Comparison of ENCODE assay signal across 23 cellular contexts in the genomic region with DNA sequence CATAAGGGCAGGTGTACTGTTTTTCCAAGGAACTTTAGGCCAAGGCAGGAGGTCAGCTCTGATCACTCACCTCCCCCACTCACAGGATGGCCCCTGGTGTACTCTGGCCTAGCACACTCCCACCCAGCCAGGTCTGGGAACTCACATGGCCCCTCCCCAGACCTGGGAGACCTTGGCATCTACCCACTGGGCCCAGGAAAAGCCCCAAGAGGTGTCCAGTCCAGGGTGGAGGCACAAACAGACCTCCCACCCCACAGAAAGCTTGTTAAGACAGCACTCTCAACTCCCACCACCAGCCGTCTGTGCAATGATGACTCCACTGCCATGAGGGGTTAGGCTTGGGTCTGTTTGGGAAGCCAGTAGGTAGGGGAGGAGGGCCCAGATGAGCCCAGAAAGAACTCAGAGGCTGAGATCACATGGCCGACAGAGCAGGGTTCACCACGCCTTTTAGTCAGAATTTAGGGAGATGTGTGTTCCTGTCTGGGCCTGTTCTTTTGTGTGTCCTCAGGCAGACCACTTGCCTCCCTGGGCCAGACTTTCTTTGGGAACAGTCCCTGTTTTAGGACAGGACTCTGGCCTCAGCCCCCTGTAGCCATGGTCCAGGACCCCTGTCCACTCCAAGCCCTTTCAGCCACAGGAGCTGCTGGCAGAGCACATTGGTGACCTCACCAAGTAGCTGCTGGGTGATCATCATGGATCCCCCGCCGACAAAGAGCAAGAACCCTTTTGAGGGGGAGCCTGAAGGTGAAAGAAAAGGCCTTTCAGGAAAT. TPM values are rescaled to one million over a fixed set of nuclear protein-coding genes. Genes with fewer than 3 reads are reported as not detected.
DNase-seq lines count a peak whose midpoint lies in the region; ATAC-seq lines count a peak whose summit lies in the region.
"Had no signal": no experiment of that assay in that cellular context is flagged by ENCODE, and none has a peak within 500 bp of the region (broad histone marks: within the 10 kb centered on the region; RNA-seq: fewer than 3 reads in every experiment).

No MANE protein-coding gene starts in this region.

- no peak overlapping the region for H3K18ac ChIP-seq in mesendoderm (ENCODE audit: low read length)

- H3K9me3 Mint-ChIP-seq in activated T-cell treated with anti-CD3 and anti-CD28 coated beads, Interleukin-2, amount 50 U/mL, for 24 hours = no peaks in the 10 kb centered on the region
- H3K9me3 Mint-ChIP-seq in activated T-cell treated with anti-CD3 and anti-CD28 coated beads, Interleukin-2, amount 50 U/mL, for 72 hours = no peaks in the 10 kb centered on the region
- no peaks in the 10 kb centered on the region for H3K9me3 Mint-ChIP-seq in activated T-helper 17 cell treated with anti-CD3 and anti-CD28 coated beads, Interleukin-2, amount 50 U/mL, for 72 hours
- H3K9me3 Mint-ChIP-seq in stimulated activated effector memory CD8-positive, alpha-beta T cell treated with anti-CD3 and anti-CD28 coated beads, Interleukin-12 subunit alpha, Interleukin-12 subunit beta, amount 100 ng/mL, for 72 hours = no peaks in the 10 kb centered on the region

- H3K23ac ChIP-seq in mesendoderm (ENCODE audit: low read length) = no peak overlapping the region

- H3K27me3 Mint-ChIP-seq in activated T-cell treated with anti-CD3 and anti-CD28 coated beads, Interleukin-2, amount 50 U/mL, for 24 hours = no peaks in the 10 kb centered on the region
- H3K27me3 Mint-ChIP-seq in activated T-cell treated with anti-CD3 and anti-CD28 coated beads, Interleukin-2, amount 50 U/mL, for 72 hours (ENCODE audit: low read depth) = no peaks in the 10 kb centered on the region
- H3K27me3 Mint-ChIP-seq in activated T-helper 17 cell treated with anti-CD3 and anti-CD28 coated beads, Interleukin-2, amount 50 U/mL, for 72 hours = no peaks in the 10 kb centered on the region

- H2AK5ac ChIP-seq in mesendoderm (ENCODE audit: low read length) = no peak overlapping the region

- no peaks in the 10 kb centered on the region for H3K79me1 ChIP-seq in mesendoderm (ENCODE audit: low read length)

- H2BK120ac ChIP-seq in mesendoderm (ENCODE audit: low read depth, low read length) = no peak overlapping the region

- H3K4ac ChIP-seq in mesendoderm (ENCODE audit: low read depth, low read length) = no peak overlapping the region

- ATAC-seq in activated T-cell treated with anti-CD3 and anti-CD28 coated beads, Interleukin-2, amount 50 U/mL, for 72 hours (replicated peaks in 1 of 2) = no peak
- ATAC-seq in activated T-helper 17 cell treated with anti-CD3 and anti-CD28 coated beads, Interleukin-2, amount 50 U/mL, for 72 hours (replicated peaks) = no peak
- ATAC-seq in stimulated activated effector memory CD8-positive, alpha-beta T cell treated with anti-CD3 and anti-CD28 coated beads, Interleukin-12 subunit alpha, Interleukin-12 subunit beta, amount 100 ng/mL, for 72 hours = no peak

- whole genome bisulfite sequencing in mesendoderm (ENCODE audit: extremely low coverage, insufficient coverage, low lambda C conversion rate) = no CpG with 5 or more reads among the region's 5 CpGs

- DNase-seq in activated T-cell treated with anti-CD3 and anti-CD28 coated beads, Interleukin-2, amount 50 U/mL, for 24 hours = no peak
- no peak for DNase-seq in activated T-cell treated with anti-CD3 and anti-CD28 coated beads, Interleukin-2, amount 50 U/mL, for 72 hours
- DNase-seq in mesenteric fat pad (ENCODE audit: low spot score) (peak; percentile 78), NAMALWA (ENCODE audit: low spot score) (no peak), mesendoderm (no peak), RPMI8226 (no peak)
- DNase-seq in stimulated activated effector memory CD8-positive, alpha-beta T cell treated with anti-CD3 and anti-CD28 coated beads, Interleukin-12 subunit alpha, Interleukin-12 subunit beta, amount 100 ng/mL, for 72 hours (ENCODE audit: low spot score in 2 of 2) = no peak
- DNase-seq: BE2C; DMS79; GF-D8; NCI-H1694 treated with DMSO at 0.1 percent for 48 hours; NCI-H2171; NCI-H524; small intestine; stimulated activated CD4-positive, alpha-beta T cell treated with anti-CD3 and anti-CD28 coated beads, Interleukin-2, amount 100 ng/mL, for 24 hours; WERI-Rb-1 had no signal

- H3K36me3 ChIP-seq in mesendoderm (ENCODE audit: control insufficient read depth, insufficient read depth, low read length) = no peaks in the 10 kb centered on the region
- H3K36me3 ChIP-seq: BE2C, breast epithelium, WERI-Rb-1 had no signal

- peaks cover 3% of the 10 kb centered on the region for H3K4me1 ChIP-seq in mesendoderm (ENCODE audit: control insufficient read depth, low read depth, low read length)
- H3K4me1 ChIP-seq: breast epithelium had no signal

- H3K27ac Mint-ChIP-seq in activated T-cell treated with anti-CD3 and anti-CD28 coated beads, Interleukin-2, amount 50 U/mL, for 24 hours = peak overlapping the region; percentile 16
- no peak overlapping the region for H3K27ac Mint-ChIP-seq in activated T-cell treated with anti-CD3 and anti-CD28 coated beads, Interleukin-2, amount 50 U/mL, for 72 hours
- peak overlapping the region; percentile 32 for H3K27ac Mint-ChIP-seq in activated T-helper 17 cell treated with anti-CD3 and anti-CD28 coated beads, Interleukin-2, amount 50 U/mL, for 72 hours
- H3K27ac Mint-ChIP-seq in stimulated activated effector memory CD8-positive, alpha-beta T cell treated with anti-CD3 and anti-CD28 coated beads, Interleukin-12 subunit alpha, Interleukin-12 subunit beta, amount 100 ng/mL, for 72 hours = peak overlapping the region; percentile 59

- no peak overlapping the region for H2BK5ac ChIP-seq in mesendoderm (ENCODE audit: low read length)

- no peak overlapping the region for H4K5ac ChIP-seq in mesendoderm (ENCODE audit: low read length)

- no peak overlapping the region for H2BK15ac ChIP-seq in mesendoderm (replicated peaks; ENCODE audit: low read depth)

- H3K4me3 Mint-ChIP-seq in activated T-cell treated with anti-CD3 and anti-CD28 coated beads, Interleukin-2, amount 50 U/mL, for 24 hours = no peak overlapping the region
- H3K4me3 Mint-ChIP-seq in activated T-cell treated with anti-CD3 and anti-CD28 coated beads, Interleukin-2, amount 50 U/mL, for 72 hours = no peak overlapping the region
- H3K4me3 Mint-ChIP-seq in activated T-helper 17 cell treated with anti-CD3 and anti-CD28 coated beads, Interleukin-2, amount 50 U/mL, for 72 hours = no peak overlapping the region
- no peak overlapping the region for H3K4me3 Mint-ChIP-seq in stimulated activated effector memory CD8-positive, alpha-beta T cell treated with anti-CD3 and anti-CD28 coated beads, Interleukin-12 subunit alpha, Interleukin-12 subunit beta, amount 100 ng/mL, for 72 hours

- H3K27me3 ChIP-seq in mesendoderm (ENCODE audit: insufficient read depth, low read length, poor library complexity) = no peaks in the 10 kb centered on the region
- H3K27me3 ChIP-seq: BE2C, breast epithelium had no signal

- peaks cover 21% of the 10 kb centered on the region for H3K4me1 Mint-ChIP-seq in activated T-cell treated with anti-CD3 and anti-CD28 coated beads, Interleukin-2, amount 50 U/mL, for 24 hours (ENCODE audit: low read depth)
- H3K4me1 Mint-ChIP-seq in activated T-cell treated with anti-CD3 and anti-CD28 coated beads, Interleukin-2, amount 50 U/mL, for 72 hours (ENCODE audit: low read depth) = peaks cover 44% of the 10 kb centered on the region
- peaks cover 7% of the 10 kb centered on the region for H3K4me1 Mint-ChIP-seq in activated T-helper 17 cell treated with anti-CD3 and anti-CD28 coated beads, Interleukin-2, amount 50 U/mL, for 72 hours
- peaks cover 22% of the 10 kb centered on the region for H3K4me1 Mint-ChIP-seq in stimulated activated effector memory CD8-positive, alpha-beta T cell treated with anti-CD3 and anti-CD28 coated beads, Interleukin-12 subunit alpha, Interleukin-12 subunit beta, amount 100 ng/mL, for 72 hours

- H4K8ac ChIP-seq in mesendoderm (ENCODE audit: low read depth, low read length) = no peak overlapping the region

- no peak overlapping the region for H3K9ac ChIP-seq in mesendoderm (ENCODE audit: low read length)

- H3K56ac ChIP-seq in mesendoderm (ENCODE audit: low read length) = no peak overlapping the region

- H3K4me3 ChIP-seq in mesendoderm (ENCODE audit: low read length) = no peak overlapping the region
- H3K4me3 ChIP-seq: breast epithelium, SK-N-MC had no signal

- H3K36me3 Mint-ChIP-seq in activated T-cell treated with anti-CD3 and anti-CD28 coated beads, Interleukin-2, amount 50 U/mL, for 24 hours (ENCODE audit: low read depth) = no peaks in the 10 kb centered on the region
- H3K36me3 Mint-ChIP-seq in activated T-cell treated with anti-CD3 and anti-CD28 coated beads, Interleukin-2, amount 50 U/mL, for 72 hours (ENCODE audit: insufficient read depth in 2 of 2) = no peaks in the 10 kb centered on the region
- peaks cover 5% of the 10 kb centered on the region for H3K36me3 Mint-ChIP-seq in activated T-helper 17 cell treated with anti-CD3 and anti-CD28 coated beads, Interleukin-2, amount 50 U/mL, for 72 hours (ENCODE audit: low read depth)
- H3K36me3 Mint-ChIP-seq in stimulated activated effector memory CD8-positive, alpha-beta T cell treated with anti-CD3 and anti-CD28 coated beads, Interleukin-12 subunit alpha, Interleukin-12 subunit beta, amount 100 ng/mL, for 72 hours = peaks cover 4% of the 10 kb centered on the region

- H3K27ac ChIP-seq in mesendoderm (ENCODE audit: low read depth, low read length) = no peak overlapping the region
- H3K27ac ChIP-seq: breast epithelium, SK-N-MC, WERI-Rb-1 had no signal

- no peaks in the 10 kb centered on the region for H3K79me2 ChIP-seq in mesendoderm (ENCODE audit: control insufficient read depth, insufficient read depth, low read length)

- no peak overlapping the region for H3K4me2 ChIP-seq in mesendoderm (ENCODE audit: low read length)

RNA-seq across cellular contexts. Expression of a gene that starts 12.1 kb away (rescaled TPM):
- 100 to 1,000 TPM; 106 to 133 TPM for total RNA-seq in activated T-cell treated with anti-CD3 and anti-CD28 coated beads, Interleukin-2, amount 50 U/mL, for 72 hours
- total RNA-seq in activated T-helper 17 cell treated with anti-CD3 and anti-CD28 coated beads, Interleukin-2, amount 50 U/mL, for 72 hours = 100 to 1,000 TPM; 115 to 214 TPM
- total RNA-seq in mesenteric fat pad = 48.7 TPM
- polyA plus RNA-seq in mesendoderm (2013, experiment 1 of 2) = 35.4 TPM
- polyA plus RNA-seq in mesendoderm (2013, experiment 2 of 2) = 45.8 TPM

RNA-seq across cellular contexts. Expression of a gene that starts 28.5 kb away (rescaled TPM):
- 10 to 100 TPM; 24.4 to 38.8 TPM for total RNA-seq in activated T-cell treated with anti-CD3 and anti-CD28 coated beads, Interleukin-2, amount 50 U/mL, for 72 hours
- 10 to 100 TPM; 18.3 to 43.5 TPM for total RNA-seq in activated T-helper 17 cell treated with anti-CD3 and anti-CD28 coated beads, Interleukin-2, amount 50 U/mL, for 72 hours
- 12.5 TPM for total RNA-seq in mesenteric fat pad
- polyA plus RNA-seq in mesendoderm (2013, experiment 1 of 2) = 0.31 TPM
- 0.25 TPM for polyA plus RNA-seq in mesendoderm (2013, experiment 2 of 2)
- total RNA-seq: H4 had no signal

RNA-seq across cellular contexts. Expression of a gene that starts 55.8 kb away (rescaled TPM):
- 10 to 100 TPM in 1 of 2 donors, 1 to 10 TPM in 1; 6.9 to 11.5 TPM for total RNA-seq in activated T-cell treated with anti-CD3 and anti-CD28 coated beads, Interleukin-2, amount 50 U/mL, for 72 hours
- total RNA-seq in activated T-helper 17 cell treated with anti-CD3 and anti-CD28 coated beads, Interleukin-2, amount 50 U/mL, for 72 hours = 1 to 10 TPM; 2.6 to 4.2 TPM
- 0.55 TPM for total RNA-seq in mesenteric fat pad
- 0.46 TPM for polyA plus RNA-seq in mesendoderm (2013, experiment 1 of 2)
- polyA plus RNA-seq in mesendoderm (2013, experiment 2 of 2) = 0.42 TPM
- total RNA-seq: kidney epithelial cell, lung microvascular endothelial cell, RPMI7951 had no signal
